In genomic region chr3:88078930-88079329, GRCh38 we compare ENCODE assay signal across 22 cellular contexts. TPM values are rescaled to one million over a fixed set of nuclear protein-coding genes. Genes with fewer than 3 reads are reported as not detected.
DNase-seq lines count a peak whose midpoint lies in the region; ATAC-seq, FAIRE-seq and TF ChIP-seq lines count a peak whose summit lies in the region.
"Had no signal": no experiment of that assay in that cellular context is flagged by ENCODE, and none has a peak within 500 bp of the region (broad histone marks: within the 10 kb centered on the region; RNA-seq: fewer than 3 reads in every experiment).

No MANE protein-coding gene starts in this region.

- H4K20me1 ChIP-seq in HepG2 (ENCODE audit: insufficient read depth, low read length) = peaks cover 2% of the 10 kb centered on the region; the same call in 1 of the 2 replicates

- no peak for ATAC-seq in HepG2
- no peak for ATAC-seq in right lobe of liver
- ATAC-seq in CD8-positive, alpha-beta T cell = no peak
- ATAC-seq in T-helper 17 cell = no peak
- no peak for ATAC-seq in GM19395 (IDR thresholded peaks at IDR 0.05; ENCODE audit: unreplicated experiment)
- ATAC-seq in pancreas = no peak

- H3K4me3 ChIP-seq in HepG2 (replicated peaks in 1 of 3; ENCODE audit: insufficient read depth in 1 of 3, low read depth in 2 of 3, low read length in 3 of 3) (no peak overlapping the region), right lobe of liver (no peak overlapping the region), pancreas (no peak overlapping the region)
- H3K4me3 ChIP-seq in CD8-positive, alpha-beta T cell (ENCODE audit: low read depth, low read length) = no peak overlapping the region
- H3K4me3 ChIP-seq: BLaER1 treated with 17β-estradiol and CSF1 and Interleukin-3, amounts not matched to agents 10 nM and 100 nM had no signal

- CTCF ChIA-PET in HepG2 (lab: Yijun Ruan, JAX; ENCODE audit: low intra/inter-chr PET ratio, low total read pairs) = no interaction called here
- CTCF ChIA-PET in CD8-positive, alpha-beta T cell (lab: Charles Lee) = no interaction called here

- TF ChIP-seq CTCF in HepG2 (CRISPR knock-in tag; IDR thresholded peaks at IDR 0.05) = no peak
- TF ChIP-seq CTCF in right lobe of liver (IDR thresholded peaks at IDR 0.05) = no peak
- no peak for TF ChIP-seq CTCF in CD8-positive, alpha-beta T cell (IDR thresholded peaks at IDR 0.05)
- TF ChIP-seq CTCF in pancreas (IDR thresholded peaks at IDR 0.05) = no peak

- H3K4me3 Mint-ChIP-seq in CD8-positive, alpha-beta T cell = no peak overlapping the region
- peak overlapping the region; percentile 59 for H3K4me3 Mint-ChIP-seq in T-helper 17 cell
- H3K4me3 Mint-ChIP-seq in activated naive CD8-positive, alpha-beta T cell treated with anti-CD3 and anti-CD28 coated beads for 36 hours = no peak overlapping the region
- H3K4me3 Mint-ChIP-seq: B cell; CD14-positive monocyte; CD4-positive, alpha-beta memory T cell; CD4-positive, CD25-positive, alpha-beta regulatory T cell had no signal

- WGBS in HepG2 (ENCODE audit: low lambda C conversion rate) = 98% methylated on average over 3 of the region's 3 CpGs
- 96% methylated on average over 3 of the region's 3 CpGs for WGBS in right lobe of liver (ENCODE audit: insufficient coverage, low coverage, low lambda C conversion rate, missing lambda C conversion rate)
- 95% methylated on average over 3 of the region's 3 CpGs for WGBS in pancreas, 2 donors

- H3K9me3 ChIP-seq in HepG2 (ENCODE audit: low read length) (no peaks in the 10 kb centered on the region), right lobe of liver (no peaks in the 10 kb centered on the region), T-helper 17 cell (ENCODE audit: control insufficient read depth, low read length, poor library complexity, severe bottlenecking) (no peaks in the 10 kb centered on the region), pancreas (no peaks in the 10 kb centered on the region)
- no peaks in the 10 kb centered on the region for H3K9me3 ChIP-seq in CD8-positive, alpha-beta T cell (ENCODE audit: low read length)
- H3K9me3 ChIP-seq: Caco-2 had no signal

- H3K27ac Mint-ChIP-seq in CD8-positive, alpha-beta T cell = peak overlapping the region; percentile 28
- peak overlapping the region; percentile 45 for H3K27ac Mint-ChIP-seq in T-helper 17 cell
- no peak overlapping the region for H3K27ac Mint-ChIP-seq in activated naive CD8-positive, alpha-beta T cell treated with anti-CD3 and anti-CD28 coated beads for 36 hours
- H3K27ac Mint-ChIP-seq: B cell; CD4-positive, CD25-positive, alpha-beta regulatory T cell had no signal

- H3K4me2 ChIP-seq in HepG2 (ENCODE audit: low read depth, low read length) = no peak overlapping the region
- H3K4me2 ChIP-seq: BLaER1 treated with 17β-estradiol and CSF1 and Interleukin-3, amounts not matched to agents 10 nM and 100 nM had no signal

- TF ChIP-seq POLR2A in HepG2 (IDR thresholded peaks at IDR 0.05; ENCODE audit: insufficient read depth in 1 of 2, low read depth in 2 of 2, low read length in 2 of 2) = no peak
- TF ChIP-seq POLR2A in right lobe of liver (IDR thresholded peaks at IDR 0.05) = no peak

- no peak overlapping the region for H3K27ac ChIP-seq in HepG2 (ENCODE audit: extremely low read length, insufficient read depth, low read length)
- H3K27ac ChIP-seq in right lobe of liver = no peak overlapping the region
- no peak overlapping the region for H3K27ac ChIP-seq in CD8-positive, alpha-beta T cell (ENCODE audit: low read depth, low read length)
- no peak overlapping the region for H3K27ac ChIP-seq in pancreas
- H3K27ac ChIP-seq: BLaER1 treated with 17β-estradiol and CSF1 and Interleukin-3, amounts not matched to agents 10 nM and 100 nM had no signal

- TF ChIP-seq EP300 in HepG2 (IDR thresholded peaks at IDR 0.05; ENCODE audit: low read depth in 2 of 2, low read length in 2 of 2) (no peak), HepG2 (CRISPR knock-in tag; IDR thresholded peaks at IDR 0.05; ENCODE audit: borderline replicate concordance) (no peak)

- no peaks in the 10 kb centered on the region for H3K27me3 Mint-ChIP-seq in CD8-positive, alpha-beta T cell (ENCODE audit: low read depth)
- no peaks in the 10 kb centered on the region for H3K27me3 Mint-ChIP-seq in T-helper 17 cell
- H3K27me3 Mint-ChIP-seq in activated naive CD8-positive, alpha-beta T cell treated with anti-CD3 and anti-CD28 coated beads for 36 hours = no peaks in the 10 kb centered on the region
- H3K27me3 Mint-ChIP-seq: B cell; CD4-positive, alpha-beta memory T cell; CD4-positive, CD25-positive, alpha-beta regulatory T cell had no signal

- peaks cover 48% of the 10 kb centered on the region for H3K79me2 ChIP-seq in HepG2 (ENCODE audit: insufficient read depth, low read length)

- no peak for TF ChIP-seq RAD21 in HepG2 (CRISPR knock-in tag; IDR thresholded peaks at IDR 0.05)

- no TSS peak for BruUV-seq in HepG2 (replicated peaks; lab: Mats Ljungman, UMichigan)

- DNase-seq in HepG2 (ENCODE audit: low spot score) (no peak), right lobe of liver (no peak), T-helper 17 cell (no peak), pancreas (no peak)
- DNase-seq in CD8-positive, alpha-beta T cell = no peak
- no peak for DNase-seq in activated naive CD8-positive, alpha-beta T cell treated with anti-CD3 and anti-CD28 coated beads for 36 hours
- DNase-seq: 8988T; AML-193; Caco-2; Calu3; CD4-positive, alpha-beta memory T cell; CD4-positive, CD25-positive, alpha-beta regulatory T cell; DMS79 treated with DMSO at 0.1 percent for 48 hours; GF-D8 had no signal

- H2AFZ ChIP-seq in HepG2 (ENCODE audit: low read length) = no peak overlapping the region

- no peak overlapping the region for H3K9ac ChIP-seq in HepG2 (ENCODE audit: insufficient read depth, low read depth, low read length)
- H3K9ac ChIP-seq: BLaER1 treated with 17β-estradiol and CSF1 and Interleukin-3, amounts not matched to agents 10 nM and 100 nM had no signal

- POLR2A ChIA-PET in HepG2 (lab: Yijun Ruan, JAX) = no interaction called here
- POLR2A ChIA-PET in CD8-positive, alpha-beta T cell (lab: Charles Lee) = no interaction called here

- H3K27me3 ChIP-seq in HepG2 (ENCODE audit: control insufficient read depth in 1 of 2, insufficient read depth in 2 of 2, low read length in 2 of 2) (no peaks in the 10 kb centered on the region), right lobe of liver (no peaks in the 10 kb centered on the region), pancreas (no peaks in the 10 kb centered on the region)
- no peaks in the 10 kb centered on the region for H3K27me3 ChIP-seq in CD8-positive, alpha-beta T cell (ENCODE audit: insufficient read depth, low read length)
- H3K27me3 ChIP-seq: BLaER1 treated with 17β-estradiol and CSF1 and Interleukin-3, amounts not matched to agents 10 nM and 100 nM had no signal

- in situ Hi-C loops in HepG2 (cut with HindIII; ENCODE audit: extremely low pct_ligation_motif_present, low pct_unique_long_range_greater_than_20kb) = no loop called here

- H3K4me1 ChIP-seq in HepG2 (ENCODE audit: insufficient read depth, low read length) (peaks cover 9% of the 10 kb centered on the region; the same call in 1 of the 2 replicates), right lobe of liver (peaks cover 0 to 17% (median 5%) of the 10 kb centered on the region in 4 donors), pancreas (peaks cover 0 to 17% (median 13%) of the 10 kb centered on the region in 3 donors)
- H3K4me1 ChIP-seq in CD8-positive, alpha-beta T cell (ENCODE audit: insufficient read depth, low read length) = peaks cover 11% of the 10 kb centered on the region
- H3K4me1 ChIP-seq: BLaER1 treated with 17β-estradiol and CSF1 and Interleukin-3, amounts not matched to agents 10 nM and 100 nM; Caco-2 had no signal

- H3K36me3 ChIP-seq in HepG2 (replicated peaks in 1 of 2; ENCODE audit: control insufficient read depth in 1 of 2, insufficient read depth in 2 of 2, low read length in 2 of 2) (no peaks in the 10 kb centered on the region), right lobe of liver (no peaks in the 10 kb centered on the region), pancreas (no peaks in the 10 kb centered on the region)
- no peaks in the 10 kb centered on the region for H3K36me3 ChIP-seq in CD8-positive, alpha-beta T cell (ENCODE audit: insufficient read depth, low read length)

- H3K4me1 Mint-ChIP-seq in CD8-positive, alpha-beta T cell (ENCODE audit: low read depth) = peaks cover 78% of the 10 kb centered on the region
- H3K4me1 Mint-ChIP-seq in T-helper 17 cell = peaks cover 53% of the 10 kb centered on the region
- peaks cover 43% of the 10 kb centered on the region for H3K4me1 Mint-ChIP-seq in activated naive CD8-positive, alpha-beta T cell treated with anti-CD3 and anti-CD28 coated beads for 36 hours

- no peaks in the 10 kb centered on the region for H3K9me3 Mint-ChIP-seq in CD8-positive, alpha-beta T cell
- no peaks in the 10 kb centered on the region for H3K9me3 Mint-ChIP-seq in activated naive CD8-positive, alpha-beta T cell treated with anti-CD3 and anti-CD28 coated beads for 36 hours

- H3K36me3 Mint-ChIP-seq in CD8-positive, alpha-beta T cell = peaks cover 6% of the 10 kb centered on the region
- H3K36me3 Mint-ChIP-seq in T-helper 17 cell (ENCODE audit: low read depth) = peaks cover 2% of the 10 kb centered on the region
- H3K36me3 Mint-ChIP-seq in activated naive CD8-positive, alpha-beta T cell treated with anti-CD3 and anti-CD28 coated beads for 36 hours = peaks cover 16% of the 10 kb centered on the region

- intact Hi-C loops in HepG2 (cut with micrococcal nuclease; ENCODE audit: unreplicated experiment) = no loop called here
- intact Hi-C loops in right lobe of liver (cut with DNase I) = no loop called here
- intact Hi-C loops in CD8-positive, alpha-beta T cell (cut with DNase I, micrococcal nuclease) = no loop called here
- intact Hi-C loops in pancreas (cut with DNase I) = no loop called here

- FAIRE-seq in HepG2 (lab: Jason Lieb, UNC) = no peak
- no peak for FAIRE-seq in pancreas (lab: Jason Lieb, UNC)
- FAIRE-seq: A204.1, D721Med, G401.6, GM12891 had no signal

RNA-seq across cellular contexts. Expression of gene ZNF654, which starts 19.9 kb away (rescaled TPM):
- total RNA-seq in HepG2 (2016; rRNA removed; fragmentation: Illumina TruSeq; extraction: Trizol) (4.1 and 5.3 TPM in 2 replicates), right lobe of liver (10 to 100 TPM in 1 of 6 experiments, 1 to 10 TPM in 5; 5.4 to 11.7 (median 6.7) TPM), T-helper 17 cell (10 to 100 TPM; 12.6 to 16.1 TPM), pancreas (10 to 100 TPM in 1 of 6 donors, 1 to 10 TPM in 5; 4.5 to 11.0 (median 6.7) TPM)
- total RNA-seq in HepG2 (2016; cell fraction: cytosol; rRNA removed; fragmentation: Illumina TruSeq; extraction: Trizol; ENCODE audit: low read depth) = 0.71 TPM in 2 replicates
- total RNA-seq in HepG2 (2016; cell fraction: insoluble cytoplasmic fraction; rRNA removed; fragmentation: Illumina TruSeq; extraction: Trizol) = 3.3 and 5.6 TPM in 2 replicates
- total RNA-seq in HepG2 (2016; cell fraction: membrane; rRNA removed; fragmentation: Illumina TruSeq; extraction: Trizol) = 1.3 and 2.8 TPM in 2 replicates
- total RNA-seq in HepG2 (2016; cell fraction: nucleus; rRNA removed; fragmentation: Illumina TruSeq; extraction: Trizol) = 9.7 and 10.2 TPM in 2 replicates
- polyA plus RNA-seq in HepG2 (2011; rRNA removed) (1.8 and 2.6 TPM in 2 replicates), pancreas (1 to 10 TPM; 1.7 to 3.1 TPM)
- polyA plus RNA-seq in HepG2 (2011; cell fraction: cytosol; rRNA removed) = 0.93 and 1.4 TPM in 2 replicates
- 2.4 and 2.5 TPM in 2 replicates for polyA plus RNA-seq in HepG2 (2011; cell fraction: nucleus; rRNA removed)
- polyA plus RNA-seq in HepG2 (2012) = 3.8 and 4.8 TPM in 2 replicates
- 0.38 and 0.66 TPM in 2 replicates for polyA plus RNA-seq in HepG2 (2016; cell fraction: cytosol; fragmentation: Illumina TruSeq; extraction: Trizol; ENCODE audit: low read depth)
- 4.5 and 4.8 TPM in 2 replicates for polyA plus RNA-seq in HepG2 (2016; cell fraction: insoluble cytoplasmic fraction; fragmentation: Illumina TruSeq; extraction: Trizol; ENCODE audit: low read depth)
- polyA plus RNA-seq in HepG2 (2016; cell fraction: membrane; fragmentation: Illumina TruSeq; extraction: Trizol; ENCODE audit: low read depth) = 0.79 and 1.2 TPM in 2 replicates
- polyA plus RNA-seq in HepG2 (2016; cell fraction: nucleus; fragmentation: Illumina TruSeq; extraction: Trizol; ENCODE audit: insufficient read depth, low read depth) = 6.5 and 7.6 TPM in 2 replicates
- 1.6 and 2.5 TPM in 2 replicates for polyA minus RNA-seq in HepG2 (2011; rRNA and poly(A)+ RNA removed; ENCODE audit: low replicate concordance)
- 4.0 and 7.2 TPM in 2 replicates for polyA minus RNA-seq in HepG2 (2011; cell fraction: cytosol; rRNA and poly(A)+ RNA removed)
- polyA minus RNA-seq in HepG2 (2011; cell fraction: nucleus; rRNA and poly(A)+ RNA removed) = 21.9 and 22.1 TPM in 2 replicates
- 10 to 100 TPM; 13.2 to 15.0 TPM for total RNA-seq in CD8-positive, alpha-beta T cell
- total RNA-seq in activated naive CD8-positive, alpha-beta T cell treated with anti-CD3 and anti-CD28 coated beads for 36 hours = 10 to 100 TPM; 16.2 to 17.2 TPM

RNA-seq across cellular contexts. Expression of gene CGGBP1, which starts 20.1 kb away (rescaled TPM):
- total RNA-seq in HepG2 (2016; rRNA removed; fragmentation: Illumina TruSeq; extraction: Trizol) = 38.9 and 45.7 TPM in 2 replicates
- 13.0 and 21.5 TPM in 2 replicates for total RNA-seq in HepG2 (2016; cell fraction: cytosol; rRNA removed; fragmentation: Illumina TruSeq; extraction: Trizol; ENCODE audit: low read depth)
- 35.7 and 40.9 TPM in 2 replicates for total RNA-seq in HepG2 (2016; cell fraction: insoluble cytoplasmic fraction; rRNA removed; fragmentation: Illumina TruSeq; extraction: Trizol)
- total RNA-seq in HepG2 (2016; cell fraction: membrane; rRNA removed; fragmentation: Illumina TruSeq; extraction: Trizol) = 31.2 and 43.3 TPM in 2 replicates
- total RNA-seq in HepG2 (2016; cell fraction: nucleus; rRNA removed; fragmentation: Illumina TruSeq; extraction: Trizol) = 40.0 and 42.5 TPM in 2 replicates
- 39.0 and 47.0 TPM in 2 replicates for polyA plus RNA-seq in HepG2 (2011; rRNA removed)
- 14.9 and 20.6 TPM in 2 replicates for polyA plus RNA-seq in HepG2 (2011; cell fraction: cytosol; rRNA removed)
- 90.0 and 93.2 TPM in 2 replicates for polyA plus RNA-seq in HepG2 (2011; cell fraction: nucleus; rRNA removed)
- 36.7 and 38.4 TPM in 2 replicates for polyA plus RNA-seq in HepG2 (2012)
- 25.3 and 43.8 TPM in 2 replicates for polyA plus RNA-seq in HepG2 (2016; cell fraction: cytosol; fragmentation: Illumina TruSeq; extraction: Trizol; ENCODE audit: low read depth)
- polyA plus RNA-seq in HepG2 (2016; cell fraction: insoluble cytoplasmic fraction; fragmentation: Illumina TruSeq; extraction: Trizol; ENCODE audit: low read depth) = 46.0 and 47.1 TPM in 2 replicates
- 30.1 and 41.0 TPM in 2 replicates for polyA plus RNA-seq in HepG2 (2016; cell fraction: membrane; fragmentation: Illumina TruSeq; extraction: Trizol; ENCODE audit: low read depth)
- 63.2 and 66.5 TPM in 2 replicates for polyA plus RNA-seq in HepG2 (2016; cell fraction: nucleus; fragmentation: Illumina TruSeq; extraction: Trizol; ENCODE audit: insufficient read depth, low read depth)
- 31.1 and 48.7 TPM in 2 replicates for polyA minus RNA-seq in HepG2 (2011; rRNA and poly(A)+ RNA removed; ENCODE audit: low replicate concordance)
- 23.7 and 30.7 TPM in 2 replicates for polyA minus RNA-seq in HepG2 (2011; cell fraction: cytosol; rRNA and poly(A)+ RNA removed)
- polyA minus RNA-seq in HepG2 (2011; cell fraction: nucleus; rRNA and poly(A)+ RNA removed) = 89.0 and 94.0 TPM in 2 replicates
- total RNA-seq in right lobe of liver = 10 to 100 TPM; 22.5 to 34.2 (median 30.7) TPM
- total RNA-seq in CD8-positive, alpha-beta T cell = 10 to 100 TPM; 64.1 to 66.7 TPM
- total RNA-seq in T-helper 17 cell = 10 to 100 TPM; 73.8 to 95.8 TPM
- total RNA-seq in activated naive CD8-positive, alpha-beta T cell treated with anti-CD3 and anti-CD28 coated beads for 36 hours = 10 to 100 TPM; 69.8 to 75.4 TPM
- total RNA-seq in pancreas = 10 to 100 TPM; 17.0 to 40.3 (median 21.1) TPM
- 10 to 100 TPM; 20.0 to 32.1 TPM for polyA plus RNA-seq in pancreas
